Comparison of ENCODE assay signal across 26 cellular contexts in the genomic region with DNA sequence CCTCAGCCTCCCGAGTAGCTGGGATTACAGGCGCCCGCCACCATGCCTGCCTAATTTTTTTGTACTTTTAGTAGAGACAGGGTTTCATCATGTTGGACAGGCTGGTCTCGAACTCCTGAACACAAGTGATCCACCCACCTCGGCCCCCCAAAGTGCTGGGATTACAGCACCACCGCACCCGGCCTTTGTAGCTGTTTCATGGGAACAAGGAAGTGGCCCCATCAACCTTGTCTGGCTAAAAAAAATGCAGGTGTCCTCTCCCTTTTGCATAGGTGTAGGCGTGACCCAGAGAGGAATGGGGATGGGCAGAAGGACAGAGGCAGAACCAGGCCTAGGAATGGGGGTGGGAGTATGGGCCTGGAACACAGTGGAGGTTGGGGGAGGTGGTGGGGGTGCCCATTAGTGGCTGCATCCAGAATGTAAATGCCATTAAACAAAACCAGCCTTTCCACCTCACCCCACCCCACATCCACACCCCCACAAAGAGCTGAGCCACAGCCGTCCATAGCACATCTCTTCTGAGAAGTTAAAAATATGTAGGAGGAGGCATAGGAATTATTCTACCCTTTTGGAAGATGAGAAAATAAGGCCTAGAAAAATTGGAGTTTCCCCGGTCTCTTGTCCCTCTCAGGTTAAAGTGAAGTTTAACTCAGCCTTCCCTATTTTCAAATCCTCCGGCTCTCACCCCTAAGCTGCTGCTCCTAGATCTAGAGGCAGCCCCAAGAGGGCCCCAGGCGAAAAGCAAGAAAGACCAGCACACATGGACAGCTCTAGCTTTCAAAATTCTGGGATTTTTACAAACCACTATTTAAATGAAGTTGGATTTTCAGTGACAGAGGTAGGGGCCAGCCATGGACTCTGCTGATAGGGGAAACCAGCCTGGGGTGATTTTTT. TPM values are rescaled to one million over a fixed set of nuclear protein-coding genes. Genes with fewer than 3 reads are reported as not detected.
DNase-seq lines count a peak whose midpoint lies in the region; ATAC-seq and TF ChIP-seq lines count a peak whose summit lies in the region.
"Had no signal": no experiment of that assay in that cellular context is flagged by ENCODE, and none has a peak within 500 bp of the region (broad histone marks: within the 10 kb centered on the region; RNA-seq: fewer than 3 reads in every experiment).

No MANE protein-coding gene starts in this region.

- H3K4me3 Mint-ChIP-seq in osteocyte (ENCODE audit: unreplicated experiment) = no peak overlapping the region
- H3K4me3 Mint-ChIP-seq: activated B cell treated with CpG ODN at 0.5 μM for 24 hours; activated CD4-positive, alpha-beta memory T cell treated with anti-CD3 and anti-CD28 coated beads for 36 hours; natural killer cell; stimulated activated naive CD8-positive, alpha-beta T cell treated with anti-CD3 and anti-CD28 coated beads, Interleukin-15, Interleukin-2, amounts not matched to agents 100 ng/mL and 50 ng/mL, for 24 hours had no signal

- ATAC-seq in heart left ventricle (no peak), HG02885 (IDR thresholded peaks at IDR 0.05; ENCODE audit: poor library complexity, unreplicated experiment) (no peak), HG03025 (IDR thresholded peaks at IDR 0.05; ENCODE audit: low FRiP score, unreplicated experiment) (no peak)

- no peak overlapping the region for H3K4me3 ChIP-seq in cardiac muscle cell
- no peak overlapping the region for H3K4me3 ChIP-seq in heart left ventricle
- H3K4me3 ChIP-seq in dorsolateral prefrontal cortex = no peak overlapping the region
- H3K4me3 ChIP-seq in uterus = no peak overlapping the region

- H3K27ac Mint-ChIP-seq in osteocyte (ENCODE audit: unreplicated experiment) = peak overlapping the region; percentile 57
- H3K27ac Mint-ChIP-seq: activated B cell treated with CpG ODN at 0.5 μM for 24 hours; activated CD4-positive, alpha-beta memory T cell treated with anti-CD3 and anti-CD28 coated beads for 36 hours; natural killer cell; stimulated activated naive CD8-positive, alpha-beta T cell treated with anti-CD3 and anti-CD28 coated beads, Interleukin-15, Interleukin-2, amounts not matched to agents 100 ng/mL and 50 ng/mL, for 24 hours had no signal

- TF ChIP-seq CTCF in cardiac muscle cell (IDR thresholded peaks at IDR 0.05; ENCODE audit: low read depth, low read length) = no peak
- no peak for TF ChIP-seq CTCF in heart left ventricle (IDR thresholded peaks at IDR 0.05)
- TF ChIP-seq CTCF in dorsolateral prefrontal cortex (IDR thresholded peaks at IDR 0.05 in 54 of 56, conservative IDR thresholded peaks at IDR 0.05 in 2 of 56; ENCODE audit: low read depth in 1 of 56, partially characterized antibody in 56 of 56) = no peak
- no peak for TF ChIP-seq CTCF in osteocyte (IDR thresholded peaks at IDR 0.05)
- no peak for TF ChIP-seq CTCF in uterus (IDR thresholded peaks at IDR 0.05)

- H3K4me1 ChIP-seq in cardiac muscle cell (ENCODE audit: low read depth) (peaks cover 22% of the 10 kb centered on the region), heart left ventricle (peaks cover 6 to 61% (median 46%) of the 10 kb centered on the region in 12 donors), uterus (peaks cover 25 to 39% of the 10 kb centered on the region in 2 donors)

- H3K36me3 ChIP-seq in cardiac muscle cell (no peaks in the 10 kb centered on the region), heart left ventricle (no peaks in the 10 kb centered on the region), uterus (no peaks in the 10 kb centered on the region)
- H3K36me3 ChIP-seq: SJSA1 had no signal

- no peaks in the 10 kb centered on the region for H3K36me3 Mint-ChIP-seq in osteocyte (ENCODE audit: unreplicated experiment)
- H3K36me3 Mint-ChIP-seq: activated CD4-positive, alpha-beta memory T cell treated with anti-CD3 and anti-CD28 coated beads for 36 hours; natural killer cell had no signal

- H3K4me1 Mint-ChIP-seq in osteocyte (ENCODE audit: unreplicated experiment) = peaks cover 43% of the 10 kb centered on the region
- H3K4me1 Mint-ChIP-seq: activated B cell treated with CpG ODN at 0.5 μM for 24 hours had no signal

- TF ChIP-seq POLR2A in heart left ventricle (IDR thresholded peaks at IDR 0.05) (no peak), uterus (IDR thresholded peaks at IDR 0.05) (no peak)

- H3K27me3 Mint-ChIP-seq in osteocyte (ENCODE audit: unreplicated experiment) = no peaks in the 10 kb centered on the region
- H3K27me3 Mint-ChIP-seq: activated CD4-positive, alpha-beta memory T cell treated with anti-CD3 and anti-CD28 coated beads for 36 hours; stimulated activated naive CD8-positive, alpha-beta T cell treated with anti-CD3 and anti-CD28 coated beads, Interleukin-15, Interleukin-2, amounts not matched to agents 100 ng/mL and 50 ng/mL, for 24 hours had no signal

- intact Hi-C loops in heart left ventricle (cut with DNase I) (loop anchor here (1.0 to 10.0 kb wide), 10 partner anchors 146 to 469 kb away; partner anchors contain the start of gene AHNAK (in 2 of the 10)), dorsolateral prefrontal cortex (cut with DNase I) (loop anchor here (2.0 to 10.0 kb wide), 5 partner anchors 147 to 469 kb away; partner anchors contain the start of genes AHNAK (in 1 of the 2), LBHD1 (in 1 of the 2), UBXN1 (in 1 of the 2) and UQCC3 (in 1 of the 2)), uterus (cut with DNase I; ENCODE audit: low total_unique reads) (no loop called here)

- WGBS in heart left ventricle, 4 donors = 85 to 91% (median 87%) methylated on average over 11 to 12 of the region's 12 CpGs

- peak overlapping the region; percentile 58 for H3K27ac ChIP-seq in cardiac muscle cell
- peak overlapping the region in 4 of 12 donors; percentile 13 to 58 (median 34) for H3K27ac ChIP-seq in heart left ventricle
- peak overlapping the region in 31 of 59 donors; percentile 11 to 93 (median 77) for H3K27ac ChIP-seq in dorsolateral prefrontal cortex
- peak overlapping the region; percentile 81 to 84 for H3K27ac ChIP-seq in uterus
- H3K27ac ChIP-seq: 22Rv1, SJSA1 had no signal

- no peaks in the 10 kb centered on the region for H3K27me3 ChIP-seq in cardiac muscle cell
- H3K27me3 ChIP-seq in heart left ventricle = no peaks in the 10 kb centered on the region
- H3K27me3 ChIP-seq in dorsolateral prefrontal cortex = no peaks in the 10 kb centered on the region
- H3K27me3 ChIP-seq in uterus = no peaks in the 10 kb centered on the region

- H3K9me3 Mint-ChIP-seq in osteocyte (ENCODE audit: unreplicated experiment) = no peaks in the 10 kb centered on the region
- H3K9me3 Mint-ChIP-seq: activated B cell treated with CpG ODN at 0.5 μM for 24 hours; activated CD4-positive, alpha-beta memory T cell treated with anti-CD3 and anti-CD28 coated beads for 36 hours; natural killer cell; stimulated activated naive CD8-positive, alpha-beta T cell treated with anti-CD3 and anti-CD28 coated beads, Interleukin-15, Interleukin-2, amounts not matched to agents 100 ng/mL and 50 ng/mL, for 24 hours had no signal

- H3K9me3 ChIP-seq in cardiac muscle cell (ENCODE audit: low read depth) (no peaks in the 10 kb centered on the region), heart left ventricle (no peaks in the 10 kb centered on the region), uterus (no peaks in the 10 kb centered on the region)
- H3K9me3 ChIP-seq: SJSA1 had no signal

- DNase-seq in cardiac muscle cell (ENCODE audit: low read depth in 1 of 2, low spot score in 1 of 2) = no peak
- DNase-seq in heart left ventricle = no peak
- no peak for DNase-seq in dorsolateral prefrontal cortex
- no peak for DNase-seq in osteocyte (ENCODE audit: extremely low spot score, unreplicated experiment)
- no peak for DNase-seq in uterus
- DNase-seq in SKM-1 treated with dmso at 0.1 percent for 144 hours (lab: John Stamatoyannopoulos, UW; ENCODE audit: unreplicated experiment) = no peak
- DNase-seq: activated B cell treated with CpG ODN at 0.5 μM for 24 hours; activated CD4-positive, alpha-beta memory T cell treated with anti-CD3 and anti-CD28 coated beads for 36 hours; activated gamma-delta T cell treated with Interleukin-2 at 50 U/mL for 16 hours; AML-193; Calu3; Kasumi-1; kidney glomerular epithelial cell; natural killer cell; NCI-H1048; NCI-H2029 treated with DMSO at 0.1 percent for 48 hours; NCI-H345 had no signal

RNA-seq across cellular contexts. Expression of gene SCGB1A1, which starts 22.7 kb away (rescaled TPM):
- total RNA-seq in cardiac muscle cell = not detected in 2 replicates
- polyA plus RNA-seq in cardiac muscle cell = not detected in 2 replicates
- total RNA-seq in heart left ventricle = not detected
- polyA plus RNA-seq in heart left ventricle = not detected
- 1 to 10 TPM in 15 of 120 experiments, not detected in 105; 1.1 to 3.2 (median 1.4) TPM for total RNA-seq in dorsolateral prefrontal cortex
- not detected in 2 replicates for total RNA-seq in osteocyte
- not detected for total RNA-seq in uterus
- total RNA-seq: activated B cell treated with CpG ODN at 0.5 μM for 24 hours; activated CD4-positive, alpha-beta memory T cell treated with anti-CD3 and anti-CD28 coated beads for 36 hours; Calu3; epithelial cell of proximal tubule; mesenteric fat pad; natural killer cell; SJSA1; T-helper 2 cell treated with Interferon-gamma antibody and Interleukin-4, amounts not matched to agents 100 ng/mL and 5 ng/mL, for 36 hours had no signal
- polyA plus RNA-seq: urinary bladder had no signal

RNA-seq across cellular contexts. Expression of gene ASRGL1, which starts 58.9 kb away (rescaled TPM):
- total RNA-seq in cardiac muscle cell (6.8 and 6.9 TPM in 2 replicates), heart left ventricle (10 to 100 TPM in 1 of 9 donors, 1 to 10 TPM in 8; 1.4 to 13.2 (median 3.2) TPM), dorsolateral prefrontal cortex (100 to 1,000 TPM in 11 of 120 experiments, 10 to 100 TPM in 109; 53.3 to 207 (median 76.0) TPM), osteocyte (2.4 and 2.9 TPM in 2 replicates), uterus (100 to 1,000 TPM in 1 of 4 donors, 10 to 100 TPM in 3; 10.9 to 133 (median 30.0) TPM)
- polyA plus RNA-seq in cardiac muscle cell (17.1 and 21.5 TPM in 2 replicates), heart left ventricle (1 to 10 TPM; 1.9 to 6.2 TPM)
